ENCODE assay signal across 2 cellular contexts in genomic region chr22:18987765-18988164, GRCh38.
TF ChIP-seq lines count a peak whose summit lies in the region.

No MANE protein-coding gene starts in this region.

TF ChIP-seq in IMR-90, 13 proteins besides CTCF, POLR2A, EP300 and RAD21:
- TF ChIP-seq SMC3 (IDR thresholded peaks at IDR 0.05; ENCODE audit: low read depth, low read length), result peak; percentile 13; the same call in 1 of the 2 replicates
- TF ChIP-seq CHD1 (IDR thresholded peaks at IDR 0.05; ENCODE audit: low read depth, low read length), result no peak

TF ChIP-seq in endothelial cell of umbilical vein, 7 proteins besides CTCF, POLR2A, EP300 and RAD21:
- TF ChIP-seq POLR2AphosphoS5 (IDR thresholded peaks at IDR 0.05; ENCODE audit: insufficient read depth, low read depth, low read length), result no peak
- no peak for TF ChIP-seq MYC (IDR thresholded peaks at IDR 0.05; ENCODE audit: low read depth, low read length)
- TF ChIP-seq, protein P1, sequence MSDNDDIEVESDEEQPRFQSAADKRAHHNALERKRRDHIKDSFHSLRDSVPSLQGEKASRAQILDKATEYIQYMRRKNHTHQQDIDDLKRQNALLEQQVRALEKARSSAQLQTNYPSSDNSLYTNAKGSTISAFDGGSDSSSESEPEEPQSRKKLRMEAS (IDR thresholded peaks at IDR 0.05; ENCODE audit: insufficient read depth, insufficient read length), result no peak
- TF ChIP-seq FOS (IDR thresholded peaks at IDR 0.05; ENCODE audit: borderline replicate concordance, insufficient read depth, low read length), result no peak
- TF ChIP-seq JUN (IDR thresholded peaks at IDR 0.05; ENCODE audit: borderline replicate concordance, insufficient read depth, insufficient read length, low read depth), result no peak
- no peak for TF ChIP-seq EZH2 (IDR thresholded peaks at IDR 0.05; ENCODE audit: borderline replicate concordance, low read depth, low read length, severe bottlenecking)
- TF ChIP-seq GATA2 (IDR thresholded peaks at IDR 0.05; ENCODE audit: insufficient read depth, insufficient read length, low read depth, low read length), result no peak
